ENCODE assay signal across 8 cellular contexts in genomic region chr1:220732621-220733020, GRCh38. TPM values are rescaled to one million over a fixed set of nuclear protein-coding genes. Genes with fewer than 3 reads are reported as not detected.
A peak's percentile ranks its signal among the peaks of the same experiment; 100 is the strongest.
DNase-seq lines count a peak whose midpoint lies in the region; ATAC-seq, FAIRE-seq and TF ChIP-seq lines count a peak whose summit lies in the region.

No MANE protein-coding gene starts in this region.

- H3K23ac ChIP-seq in neuronal stem cell (ENCODE audit: low read depth, low read length, poor library complexity): no peak overlapping the region

- no peak overlapping the region for H3K14ac ChIP-seq in neuronal stem cell (ENCODE audit: low read length)

- no peak overlapping the region for H3K9ac ChIP-seq in neuronal stem cell (ENCODE audit: low read depth, low read length, poor library complexity)

- no peaks in the 10 kb centered on the region for H3K79me1 ChIP-seq in neuronal stem cell (ENCODE audit: low read depth, low read length)

- peak overlapping the region in 32 of 59 donors; percentile 13 to 56 (median 38) for H3K4me3 ChIP-seq in dorsolateral prefrontal cortex
- no peak overlapping the region for H3K4me3 ChIP-seq in neuronal stem cell (ENCODE audit: low read length in 2 of 2)

- peak; percentile 13 for ATAC-seq in HG03280 (IDR thresholded peaks at IDR 0.05; ENCODE audit: unreplicated experiment)
- no peak for ATAC-seq in GM18502 (IDR thresholded peaks at IDR 0.05; ENCODE audit: poor library complexity, unreplicated experiment)

- H2BK12ac ChIP-seq in neuronal stem cell (ENCODE audit: low read length): no peak overlapping the region

- FAIRE-seq in GM12892 (lab: Jason Lieb, UNC): peak; percentile 38

- H3K27ac ChIP-seq in dorsolateral prefrontal cortex (peak overlapping the region in 22 of 59 donors; percentile 1 to 67 (median 31)), neuronal stem cell (replicated peaks; ENCODE audit: low read length) (no peak overlapping the region)

- intact Hi-C loops in dorsolateral prefrontal cortex (cut with DNase I): no loop called here

- TF ChIP-seq POLR2A in GM12892 (IDR thresholded peaks at IDR 0.05; ENCODE audit: low read depth, low read length): no peak

- no peak overlapping the region for H3K4me2 ChIP-seq in neuronal stem cell (ENCODE audit: insufficient read depth, low read length, poor library complexity, severe bottlenecking)

- no peak overlapping the region for H3K18ac ChIP-seq in neuronal stem cell (ENCODE audit: low read length)

- peaks cover 0 to 9% of the 10 kb centered on the region in 2 donors for H3K9me3 ChIP-seq in neuronal stem cell (replicated peaks in 1 of 2; ENCODE audit: control insufficient read depth in 2 of 2, insufficient read depth in 1 of 2, low read depth in 1 of 2, low read length in 2 of 2)

- H2BK15ac ChIP-seq in neuronal stem cell (ENCODE audit: low read length): no peak overlapping the region

- H2AFZ ChIP-seq in neuronal stem cell (ENCODE audit: low read length): peak overlapping the region; percentile 96

- no peak overlapping the region for H2AK5ac ChIP-seq in neuronal stem cell (ENCODE audit: low read depth, low read length)

- no peak overlapping the region for H3K4ac ChIP-seq in neuronal stem cell (ENCODE audit: low read length)

- no peaks in the 10 kb centered on the region for H3K4me1 ChIP-seq in neuronal stem cell (ENCODE audit: control insufficient read depth in 2 of 2, insufficient read depth in 1 of 2, low read depth in 1 of 2, low read length in 2 of 2)

- DNase-seq in GM12892 (ENCODE audit: insufficient read length) (no peak), dorsolateral prefrontal cortex (no peak), neuronal stem cell (ENCODE audit: low spot score) (no peak), SW 1271 (lab: John Stamatoyannopoulos, UW) (no peak), SKM-1 (lab: John Stamatoyannopoulos, UW; ENCODE audit: unreplicated experiment) (no peak), DMS153 treated with DMSO at 0.1 percent for 48 hours (lab: John Stamatoyannopoulos, UW; ENCODE audit: unreplicated experiment) (no peak)

- no CpG with 5 or more reads among the region's 7 CpGs for WGBS in neuronal stem cell (ENCODE audit: extremely low coverage in 2 of 2, insufficient read length in 2 of 2, insufficient replicate concordance in 1 of 2), 2 donors

- no peak overlapping the region for H4K91ac ChIP-seq in neuronal stem cell (ENCODE audit: low read depth, low read length, poor library complexity)

- peak overlapping the region; percentile 20 for H4K8ac ChIP-seq in neuronal stem cell (ENCODE audit: low read depth, low read length)

- H2BK120ac ChIP-seq in neuronal stem cell (ENCODE audit: low read depth, low read length): no peak overlapping the region

- H2BK5ac ChIP-seq in neuronal stem cell (ENCODE audit: low read length): no peak overlapping the region

- no peak for TF ChIP-seq CTCF in dorsolateral prefrontal cortex (IDR thresholded peaks at IDR 0.05 in 54 of 56, conservative IDR thresholded peaks at IDR 0.05 in 2 of 56; ENCODE audit: low read depth in 1 of 56, partially characterized antibody in 56 of 56)

- no peaks in the 10 kb centered on the region for H3K36me3 ChIP-seq in neuronal stem cell (replicated peaks in 1 of 2; ENCODE audit: control insufficient read depth in 2 of 2, insufficient read depth in 2 of 2, low read length in 2 of 2)

- H3K27me3 ChIP-seq in dorsolateral prefrontal cortex (no peaks in the 10 kb centered on the region), neuronal stem cell (ENCODE audit: control insufficient read depth in 3 of 3, insufficient read depth in 3 of 3, low read depth in 1 of 3, low read length in 3 of 3) (no peaks in the 10 kb centered on the region)

RNA-seq across cellular contexts. Expression of gene MTARC2, which starts 15.5 kb away (rescaled TPM):
- polyA plus RNA-seq in GM12892 (2012; ENCODE audit: missing spikeins): 25.9 TPM
- total RNA-seq in dorsolateral prefrontal cortex: 10 to 100 TPM; 14.6 to 48.4 (median 28.4) TPM
- not detected for polyA plus RNA-seq in neuronal stem cell (2013, experiment 1 of 2)
- polyA plus RNA-seq in neuronal stem cell (2013, experiment 2 of 2): not detected

RNA-seq across cellular contexts. Expression of gene C1orf115, which starts 42.5 kb away (rescaled TPM):
- 7.6 TPM for polyA plus RNA-seq in GM12892 (2012; ENCODE audit: missing spikeins)
- total RNA-seq in dorsolateral prefrontal cortex: 100 to 1,000 TPM in 22 of 120 experiments, 10 to 100 TPM in 98; 19.7 to 154 (median 80.6) TPM
- polyA plus RNA-seq in neuronal stem cell (2013, experiment 1 of 2): 3.8 TPM
- 3.9 TPM for polyA plus RNA-seq in neuronal stem cell (2013, experiment 2 of 2)

RNA-seq across cellular contexts. Expression of gene MTARC1, which starts 54.1 kb away (rescaled TPM):
- polyA plus RNA-seq in GM12892 (2012; ENCODE audit: missing spikeins): 1.7 TPM
- total RNA-seq in dorsolateral prefrontal cortex: 10 to 100 TPM in 117 of 120 experiments, 1 to 10 TPM in 3; 9.0 to 31.7 (median 17.0) TPM
- 9.6 TPM for polyA plus RNA-seq in neuronal stem cell (2013, experiment 1 of 2)
- polyA plus RNA-seq in neuronal stem cell (2013, experiment 2 of 2): 9.9 TPM

Comparison
In these comparisons a context has a peak if more than half of its experiments do, and no peak if none do; other contexts are left out.
1. H3K4me3 ChIP-seq: peak in dorsolateral prefrontal cortex (32 of 59); none in neuronal stem cell (0 of 2).